ENCODE assay signal across 9 cellular contexts in genomic region chr22:39149915-39150847, GRCh38. TPM values are rescaled to one million over a fixed set of nuclear protein-coding genes. Genes with fewer than 3 reads are reported as not detected.
A peak's percentile ranks its signal among the peaks of the same experiment; 100 is the strongest.
DNase-seq lines count a peak whose midpoint lies in the region; ATAC-seq and TF ChIP-seq lines count a peak whose summit lies in the region.
"Had no signal": no experiment of that assay in that cellular context is flagged by ENCODE, and none has a peak within 500 bp of the region (broad histone marks: within the 10 kb centered on the region; RNA-seq: fewer than 3 reads in every experiment).

No MANE protein-coding gene starts in this region.

- POLR2A ChIA-PET in A673 (lab: Charles Lee; ENCODE audit: low non-redundant PET), result interaction anchor here (0.9 kb wide), 1 partner anchor 15 kb away, joined by 3 read pairs; no protein-coding TSS in a partner anchor

- no peaks in the 10 kb centered on the region for H3K9me2 ChIP-seq in MM.1S (replicated peaks; ENCODE audit: insufficient read depth, low read length)

- H3K27me3 ChIP-seq in A673 (replicated peaks; ENCODE audit: insufficient read depth, low read depth, low read length, poor library complexity) (peaks cover 20% of the 10 kb centered on the region), MM.1S (replicated peaks; ENCODE audit: insufficient read depth, low read length) (no peaks in the 10 kb centered on the region)
- no peaks in the 10 kb centered on the region for H3K27me3 ChIP-seq in effector memory CD4-positive, alpha-beta T cell (replicated peaks; ENCODE audit: control insufficient read depth, insufficient read depth, low read length, poor library complexity, severe bottlenecking)

- CTCF ChIA-PET in A673 (lab: Charles Lee), result interaction anchor here (0.6 kb wide), 1 partner anchor 25 kb away, joined by 3 read pairs; no protein-coding TSS in a partner anchor

- peak overlapping the region; percentile 49; the same call in 1 of the 2 replicates for H3K9ac ChIP-seq in MM.1S (ENCODE audit: low read length)

- no peak overlapping the region for H2AFZ ChIP-seq in MM.1S (ENCODE audit: low read length)

- BruUV-seq in A673 (replicated peaks; lab: Mats Ljungman, UMichigan), result no TSS peak

- no peaks in the 10 kb centered on the region for H4K20me1 ChIP-seq in MM.1S (ENCODE audit: insufficient read depth, low read length)

- H3K9me3 ChIP-seq in A673 (ENCODE audit: low read depth, low read length, poor library complexity, severe bottlenecking) (no peaks in the 10 kb centered on the region), MM.1S (replicated peaks; ENCODE audit: insufficient read depth, low read length) (no peaks in the 10 kb centered on the region)
- H3K9me3 ChIP-seq in effector memory CD4-positive, alpha-beta T cell (ENCODE audit: control insufficient read depth, low read length), result no peaks in the 10 kb centered on the region

- H3K27ac ChIP-seq in A673 (ENCODE audit: low read depth, low read length, poor library complexity, severe bottlenecking) (peak overlapping the region; percentile 28), MM.1S (ENCODE audit: low read length) (peak overlapping the region; percentile 71; the same call in 1 of the 2 replicates)
- peak overlapping the region; percentile 36 for H3K27ac ChIP-seq in effector memory CD4-positive, alpha-beta T cell (ENCODE audit: insufficient read depth, low read length, poor library complexity, severe bottlenecking)

- peaks cover 40% of the 10 kb centered on the region for H3F3A ChIP-seq in MM.1S (ENCODE audit: insufficient read depth, low read length)

- H3K36me3 ChIP-seq in A673 (ENCODE audit: insufficient read depth, low read length, poor library complexity, severe bottlenecking) (no peaks in the 10 kb centered on the region), MM.1S (replicated peaks; ENCODE audit: insufficient read depth, low read length) (no peaks in the 10 kb centered on the region)
- peaks cover 15% of the 10 kb centered on the region for H3K36me3 ChIP-seq in effector memory CD4-positive, alpha-beta T cell (ENCODE audit: control insufficient read depth, insufficient read depth, low read length)

- ATAC-seq in GM21576 (IDR thresholded peaks at IDR 0.05; ENCODE audit: unreplicated experiment) (no peak), HG03378 (IDR thresholded peaks at IDR 0.05; ENCODE audit: unreplicated experiment) (no peak), HG02642 (IDR thresholded peaks at IDR 0.05; ENCODE audit: poor library complexity, unreplicated experiment) (no peak)

- H3K4me3 ChIP-seq in A673 (ENCODE audit: low read depth, low read length, poor library complexity, severe bottlenecking) (no peak overlapping the region), MM.1S (ENCODE audit: low read length) (peak overlapping the region; percentile 27)
- H3K4me3 ChIP-seq in effector memory CD4-positive, alpha-beta T cell (ENCODE audit: insufficient read depth, low read depth, low read length, poor library complexity, severe bottlenecking), result no peak overlapping the region

- peaks cover 22% of the 10 kb centered on the region for H3K4me1 ChIP-seq in A673 (ENCODE audit: insufficient read depth, low read length, poor library complexity, severe bottlenecking)
- peaks cover 50% of the 10 kb centered on the region for H3K4me1 ChIP-seq in MM.1S (ENCODE audit: low read length)
- peaks cover 61% of the 10 kb centered on the region for H3K4me1 ChIP-seq in effector memory CD4-positive, alpha-beta T cell (ENCODE audit: control insufficient read depth, insufficient read depth, low read length, poor library complexity, severe bottlenecking)

- intact Hi-C loops in A673 (cut with micrococcal nuclease; ENCODE audit: unreplicated experiment) (no loop called here), posterior vena cava (cut with DNase I) (no loop called here)

- TF ChIP-seq CTCF in A673 (conservative IDR thresholded peaks at IDR 0.05; ENCODE audit: low read depth, low read length), result no peak
- peak; percentile 38; the same call in 1 of the 2 replicates for TF ChIP-seq CTCF in MM.1S (IDR thresholded peaks at IDR 0.05; ENCODE audit: low read length)

- DNase-seq in A673 (ENCODE audit: low spot score) (no peak), MM.1S (peak; percentile 34), posterior vena cava (ENCODE audit: low spot score) (peak; percentile 79), pons (ENCODE audit: low spot score) (no peak)
- no peak for DNase-seq in effector memory CD4-positive, alpha-beta T cell
- DNase-seq: NCI-H1105 treated with DMSO at 0.1 percent for 48 hours had no signal

- peaks cover 65% of the 10 kb centered on the region for H3K79me2 ChIP-seq in MM.1S (ENCODE audit: low read length)

- H3K4me2 ChIP-seq in MM.1S (ENCODE audit: low read depth, low read length), result peak overlapping the region; percentile 90

RNA-seq across cellular contexts. Expression of gene CBX7, which starts 2.3 kb away (rescaled TPM):
- 2.8 and 3.8 TPM in 2 replicates for total RNA-seq in A673 (2021)
- 10 to 100 TPM; 50.2 to 55.8 TPM for total RNA-seq in posterior vena cava

RNA-seq across cellular contexts. Expression of gene APOBEC3H, which starts 53.1 kb away (rescaled TPM):
- total RNA-seq in A673 (2021), result not detected in 2 replicates
- total RNA-seq in posterior vena cava, result under 1 TPM in 1 of 2 donors, not detected in 1; 0.24 TPM

Comparison
In these comparisons a context has a peak if more than half of its experiments do, and no peak if none do; other contexts are left out.
1. DNase-seq: peak in MM.1S (single experiment) and posterior vena cava (single experiment); none in A673 (single experiment), effector memory CD4-positive, alpha-beta T cell (0 of 3) and pons (single experiment).
2. RNA of gene CBX7, which starts 2.3 kb away (total RNA-seq): 50.2 to 55.8 TPM in posterior vena cava; 2.8 to 3.8 TPM in A673; every median in the first group is over 10 times any median in the second.
3. Peak in every context shown above with its lines, with median percentiles within 50 percentile points of each other: H3K27ac ChIP-seq.